18 cellular contexts compared by ENCODE assay signal in the genomic region with DNA sequence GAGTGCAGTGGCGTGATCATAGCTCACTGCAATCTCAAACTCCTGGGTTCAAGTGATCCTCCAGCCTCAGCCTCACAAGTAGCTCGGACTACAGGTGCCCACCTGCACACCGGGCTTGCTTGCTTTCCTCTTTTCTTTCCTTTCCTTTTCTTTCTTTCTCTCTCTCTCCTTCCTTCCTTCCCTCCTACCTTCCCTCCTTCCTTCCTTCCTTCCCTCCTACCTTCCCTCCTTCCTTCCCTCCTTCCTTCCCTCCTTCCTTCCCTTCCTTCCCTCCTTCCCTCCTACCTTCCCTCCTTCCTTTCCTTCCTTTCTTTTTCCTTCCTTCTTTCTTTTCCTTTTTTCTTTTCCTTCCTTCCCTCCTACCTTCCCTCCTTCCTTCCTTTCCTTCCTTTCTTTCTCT.
A peak's percentile ranks its signal among the peaks of the same experiment; 100 is the strongest.
DNase-seq lines count a peak whose midpoint lies in the region; ATAC-seq, FAIRE-seq and TF ChIP-seq lines count a peak whose summit lies in the region.
"Had no signal": no experiment of that assay in that cellular context is flagged by ENCODE, and none has a peak within 500 bp of the region (broad histone marks: within the 10 kb centered on the region; RNA-seq: fewer than 3 reads in every experiment).

No MANE protein-coding gene starts in this region.

- no peak overlapping the region for H3K4me3 ChIP-seq in HEK293 (ENCODE audit: low read depth, low read length)
- no peak overlapping the region for H3K4me3 ChIP-seq in K562
- H3K4me3 ChIP-seq in kidney (ENCODE audit: low read length in 2 of 2), result no peak overlapping the region
- H3K4me3 ChIP-seq: GM23338, HAP-1 had no signal

- no peaks in the 10 kb centered on the region for H3K27me3 ChIP-seq in K562 (ENCODE audit: control insufficient read depth in 2 of 2, insufficient read depth in 2 of 2, low read length in 2 of 2)

- TF ChIP-seq CTCF in HEK293 (tag by site-specific recombination; IDR thresholded peaks at IDR 0.05) (no peak), K562 (IDR thresholded peaks at IDR 0.05 in 2 of 3, conservative IDR thresholded peaks at IDR 0.05 in 1 of 3; ENCODE audit: insufficient read depth in 2 of 3, low read depth in 1 of 3, low read length in 3 of 3) (no peak), kidney (IDR thresholded peaks at IDR 0.05; ENCODE audit: borderline replicate concordance, extremely low read depth, insufficient read depth) (no peak)

- no peak for TF ChIP-seq EP300 in K562 (IDR thresholded peaks at IDR 0.05; ENCODE audit: low read length)

- no peak for TF ChIP-seq POLR2A in K562 (conservative IDR thresholded peaks at IDR 0.05)

- H3K9me1 ChIP-seq in K562 (ENCODE audit: control insufficient read depth, insufficient read depth, low read length), result no peaks in the 10 kb centered on the region

- no peak overlapping the region for H2AFZ ChIP-seq in K562 (ENCODE audit: low read depth, low read length)
- H2AFZ ChIP-seq: GM23338 had no signal

- in situ Hi-C loops in K562 (cut with MboI), result no loop called here

- no peak for TF ChIP-seq RAD21 in K562 (CRISPR knock-in tag; conservative IDR thresholded peaks at IDR 0.05 in 1 of 2, IDR thresholded peaks at IDR 0.05 in 1 of 2)

- ATAC-seq in K562, result no peak
- ATAC-seq: GM23338 had no signal

- 50% methylated on average over 1 of the region's 3 CpGs for WGBS in K562 (ENCODE audit: insufficient coverage, low coverage, missing lambda C conversion rate)

- no peak for DNase-seq in K562 (ENCODE audit: extremely low read depth in 1 of 4, low spot score in 3 of 4)
- DNase-seq in kidney, result peak; percentile 7
- DNase-seq in Kasumi-1 (lab: John Stamatoyannopoulos, UW), result no peak
- no peak for DNase-seq in kidney glomerular epithelial cell (lab: John Stamatoyannopoulos, UW)
- DNase-seq in NCI-H2196 (lab: John Stamatoyannopoulos, UW; ENCODE audit: unreplicated experiment), result no peak
- DNase-seq: C1 segment of cervical spinal cord; Calu3; CD4-positive, alpha-beta memory T cell; COR-L47; DMS53; DMS79 treated with DMSO at 0.1 percent for 48 hours; GF-D8 had no signal

- no peaks in the 10 kb centered on the region for H4K20me1 ChIP-seq in K562 (replicated peaks; ENCODE audit: control insufficient read depth, insufficient read depth, low read length)

- intact Hi-C loops in K562 (cut with micrococcal nuclease), result no loop called here
- intact Hi-C loops in kidney (cut with DNase I), result no loop called here

- H3K9me3 ChIP-seq in HEK293 (ENCODE audit: control insufficient read depth, insufficient read depth, low read depth, low read length) (no peaks in the 10 kb centered on the region), K562 (replicated peaks; ENCODE audit: control insufficient read depth, insufficient read depth, low read depth, low read length) (no peaks in the 10 kb centered on the region), kidney (ENCODE audit: control insufficient read depth in 1 of 2, low read length in 2 of 2) (no peaks in the 10 kb centered on the region)
- H3K9me3 ChIP-seq: HAP-1 had no signal

- no TSS peak for BruUV-seq in K562 (replicated peaks; lab: Mats Ljungman, UMichigan)

- no peaks in the 10 kb centered on the region for H3K79me2 ChIP-seq in K562 (ENCODE audit: control insufficient read depth, insufficient read depth, low read length)

- H3K4me2 ChIP-seq in K562 (ENCODE audit: insufficient read depth, low read length), result no peak overlapping the region
- H3K4me2 ChIP-seq: GM23338 had no signal

- no peaks in the 10 kb centered on the region for H3K36me3 ChIP-seq in HEK293 (ENCODE audit: control insufficient read depth in 2 of 2, insufficient read depth in 1 of 2, low read length in 2 of 2)
- H3K36me3 ChIP-seq in K562 (ENCODE audit: control insufficient read depth, insufficient read depth, low read length), result no peaks in the 10 kb centered on the region
- H3K36me3 ChIP-seq in kidney (ENCODE audit: control insufficient read depth in 1 of 2, insufficient read depth in 2 of 2, low read length in 2 of 2), result no peaks in the 10 kb centered on the region
- H3K36me3 ChIP-seq: HAP-1 had no signal

- FAIRE-seq in K562 (lab: Jason Lieb, UNC) (no peak), kidney (lab: Jason Lieb, UNC) (no peak)
- FAIRE-seq: GM12891, GM18507, H54 had no signal

- no peak overlapping the region for H3K9ac ChIP-seq in K562 (ENCODE audit: insufficient read depth in 1 of 2, low read depth in 2 of 2, low read length in 2 of 2)
- H3K9ac ChIP-seq in kidney (ENCODE audit: low read length in 2 of 2), result no peak overlapping the region

- H3K4me1 ChIP-seq in HEK293 (ENCODE audit: control insufficient read depth, insufficient read depth, low read length) (peaks cover 3% of the 10 kb centered on the region; the same call in 1 of the 2 replicates), K562 (replicated peaks in 1 of 2; ENCODE audit: control insufficient read depth in 2 of 2, insufficient read depth in 2 of 2, low read length in 2 of 2) (peaks cover 0 to 15% of the 10 kb centered on the region in 2 experiments; a peak in 3 of 5 replicates), kidney (ENCODE audit: control insufficient read depth in 1 of 2, insufficient read depth in 1 of 2, low read depth in 1 of 2, low read length in 2 of 2) (peaks cover 0 to 3% of the 10 kb centered on the region in 2 donors)

- POLR2A ChIA-PET in HEK293 (lab: Yijun Ruan, JAX) (no interaction called here), K562 (lab: Yijun Ruan, JAX) (interaction anchor here (0.7 kb wide), 1 partner anchor 232 kb away, joined by 3 read pairs; no protein-coding TSS in a partner anchor)

- CTCF ChIA-PET in HEK293 (lab: Yijun Ruan, JAX), result no interaction called here
- CTCF ChIA-PET in K562 (lab: Yijun Ruan, JAX; ENCODE audit: low intra/inter-chr PET ratio), result no interaction called here

- no peak overlapping the region for H3K27ac ChIP-seq in HEK293 (ENCODE audit: extremely low read depth, low read depth, low read length)
- H3K27ac ChIP-seq in K562 (ENCODE audit: extremely low read depth, low read depth, low read length), result no peak overlapping the region
- no peak overlapping the region for H3K27ac ChIP-seq in kidney (ENCODE audit: low read depth in 2 of 2, low read length in 2 of 2)

TF ChIP-seq in HEK293, 187 proteins besides CTCF, POLR2A, EP300 and RAD21:
- TF ChIP-seq ZNF221 (tag by site-specific recombination; IDR thresholded peaks at IDR 0.05; ENCODE audit: borderline replicate concordance) (no peak), ZNF366 (tag by site-specific recombination; conservative IDR thresholded peaks at IDR 0.05) (peak; percentile 99), ZNF426 (tag by site-specific recombination; IDR thresholded peaks at IDR 0.05) (no peak), PRDM1 (tag by site-specific recombination; IDR thresholded peaks at IDR 0.05) (peak; percentile 83), ZNF157 (tag by site-specific recombination; IDR thresholded peaks at IDR 0.05) (0 out of 2 replicates have a peak, but pooled peaks have one; percentile 13)
- TF ChIP-seq, protein P1, sequence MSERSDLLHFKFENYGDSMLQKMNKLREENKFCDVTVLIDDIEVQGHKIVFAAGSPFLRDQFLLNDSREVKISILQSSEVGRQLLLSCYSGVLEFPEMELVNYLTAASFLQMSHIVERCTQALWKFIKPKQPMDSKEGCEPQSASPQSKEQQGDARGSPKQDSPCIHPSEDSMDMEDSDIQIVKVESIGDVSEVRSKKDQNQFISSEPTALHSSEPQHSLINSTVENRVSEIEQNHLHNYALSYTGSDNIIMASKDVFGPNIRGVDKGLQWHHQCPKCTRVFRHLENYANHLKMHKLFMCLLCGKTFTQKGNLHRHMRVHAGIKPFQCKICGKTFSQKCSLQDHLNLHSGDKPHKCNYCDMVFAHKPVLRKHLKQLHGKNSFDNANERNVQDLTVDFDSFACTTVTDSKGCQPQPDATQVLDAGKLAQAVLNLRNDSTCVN (tag by site-specific recombination; optimal IDR thresholded peaks at IDR 0.05), result no peak

TF ChIP-seq in K562, 482 proteins besides CTCF, POLR2A, EP300 and RAD21 (continues in another document):
- TF ChIP-seq, protein P2, sequence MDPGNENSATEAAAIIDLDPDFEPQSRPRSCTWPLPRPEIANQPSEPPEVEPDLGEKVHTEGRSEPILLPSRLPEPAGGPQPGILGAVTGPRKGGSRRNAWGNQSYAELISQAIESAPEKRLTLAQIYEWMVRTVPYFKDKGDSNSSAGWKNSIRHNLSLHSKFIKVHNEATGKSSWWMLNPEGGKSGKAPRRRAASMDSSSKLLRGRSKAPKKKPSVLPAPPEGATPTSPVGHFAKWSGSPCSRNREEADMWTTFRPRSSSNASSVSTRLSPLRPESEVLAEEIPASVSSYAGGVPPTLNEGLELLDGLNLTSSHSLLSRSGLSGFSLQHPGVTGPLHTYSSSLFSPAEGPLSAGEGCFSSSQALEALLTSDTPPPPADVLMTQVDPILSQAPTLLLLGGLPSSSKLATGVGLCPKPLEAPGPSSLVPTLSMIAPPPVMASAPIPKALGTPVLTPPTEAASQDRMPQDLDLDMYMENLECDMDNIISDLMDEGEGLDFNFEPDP (CRISPR knock-in tag; IDR thresholded peaks at IDR 0.05), result no peak
- TF ChIP-seq LEF1 (IDR thresholded peaks at IDR 0.05) (no peak), ZNF699 (CRISPR knock-in tag; IDR thresholded peaks at IDR 0.05; ENCODE audit: insufficient replicate concordance) (no peak), POLR3A (IDR thresholded peaks at IDR 0.05; ENCODE audit: borderline replicate concordance, extremely low read depth, insufficient read depth, insufficient read length) (no peak), OTX1 (CRISPR knock-in tag; IDR thresholded peaks at IDR 0.05) (0 out of 2 replicates have a peak, but pooled peaks have one; percentile 47), ZFP1 (CRISPR knock-in tag; IDR thresholded peaks at IDR 0.05) (no peak), ZNF282 (CRISPR knock-in tag; IDR thresholded peaks at IDR 0.05) (no peak), ESRRB (CRISPR knock-in tag; IDR thresholded peaks at IDR 0.05; ENCODE audit: borderline replicate concordance) (no peak), ZNF12 (CRISPR knock-in tag; IDR thresholded peaks at IDR 0.05) (no peak), NCOA4 (IDR thresholded peaks at IDR 0.05; ENCODE audit: partially characterized antibody) (peak; percentile 12), THRB (CRISPR knock-in tag; conservative IDR thresholded peaks at IDR 0.05) (0 out of 2 replicates have a peak, but pooled peaks have one; percentile 63)
